In the genomic region with DNA sequence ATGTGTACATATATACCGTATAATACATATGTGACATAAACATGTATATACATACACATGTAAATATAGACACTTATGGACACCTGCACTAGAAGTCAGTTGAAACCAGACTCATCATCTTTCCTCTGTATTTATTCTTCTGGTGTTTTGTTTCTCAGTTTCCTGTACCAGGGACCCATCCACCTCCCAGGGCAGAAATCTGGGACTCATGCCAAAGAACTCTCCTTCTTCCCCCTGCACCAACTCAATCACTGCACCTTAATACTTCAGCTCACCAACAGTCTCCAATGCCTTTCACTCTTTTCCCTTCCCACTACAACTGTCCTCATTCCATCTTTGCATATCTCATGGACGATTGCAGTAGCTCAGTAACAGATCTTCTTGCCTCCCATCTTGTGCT, we compare ENCODE assay signal across 17 cellular contexts.
"Had no signal": no experiment of that assay in that cellular context is flagged by ENCODE, and none has a peak within 500 bp of the region (broad histone marks: within the 10 kb centered on the region; RNA-seq: fewer than 3 reads in every experiment).

No MANE protein-coding gene starts in this region.

- ATAC-seq: activated CD8-positive, alpha-beta T cell treated with anti-CD3 and anti-CD28 coated beads, Interleukin-2, amount 10 ng/mL, durations not matched to agents 7 days and 5 days; activated T-cell treated with anti-CD3 and anti-CD28 coated beads, Interleukin-2, amount 50 U/mL, for 72 hours; body of pancreas; esophagus mucosa; naive thymus-derived CD8-positive, alpha-beta T cell had no signal

- DNase-seq: activated B cell treated with CpG ODN at 0.5 μM for 24 hours; activated CD4-positive, alpha-beta T cell treated with anti-CD3 and anti-CD28 coated beads, Interleukin-2, amount 10 ng/mL, durations not matched to agents 24 days and 14 days; activated CD8-positive, alpha-beta memory T cell treated with anti-CD3 and anti-CD28 coated beads, Interleukin-2, amount 50 U/mL, for 48 hours; activated CD8-positive, alpha-beta T cell treated with anti-CD3 and anti-CD28 coated beads, Interleukin-2, amount 10 ng/mL, durations not matched to agents 7 days and 5 days; activated gamma-delta T cell treated with Interleukin-2 at 50 U/mL for 16 hours; activated T-cell treated with anti-CD3 and anti-CD28 coated beads, Interleukin-2, amount 50 U/mL, for 72 hours; amniotic stem cell; body of pancreas; caudate nucleus; colonic mucosa; hippocampal formation; left ventricle myocardium inferior; naive thymus-derived CD8-positive, alpha-beta T cell; stimulated activated CD4-positive, alpha-beta T cell treated with anti-CD3 and anti-CD28 coated beads, Interleukin-12 subunit alpha, Interleukin-12 subunit beta, amount 100 ng/mL, for 4 hours; stimulated activated CD4-positive, alpha-beta T cell treated with anti-CD3 and anti-CD28 coated beads, Interleukin-2, amount 100 ng/mL, for 24 hours; uterus had no signal
